Comparison of ENCODE assay signal across 20 cellular contexts in the genomic region with DNA sequence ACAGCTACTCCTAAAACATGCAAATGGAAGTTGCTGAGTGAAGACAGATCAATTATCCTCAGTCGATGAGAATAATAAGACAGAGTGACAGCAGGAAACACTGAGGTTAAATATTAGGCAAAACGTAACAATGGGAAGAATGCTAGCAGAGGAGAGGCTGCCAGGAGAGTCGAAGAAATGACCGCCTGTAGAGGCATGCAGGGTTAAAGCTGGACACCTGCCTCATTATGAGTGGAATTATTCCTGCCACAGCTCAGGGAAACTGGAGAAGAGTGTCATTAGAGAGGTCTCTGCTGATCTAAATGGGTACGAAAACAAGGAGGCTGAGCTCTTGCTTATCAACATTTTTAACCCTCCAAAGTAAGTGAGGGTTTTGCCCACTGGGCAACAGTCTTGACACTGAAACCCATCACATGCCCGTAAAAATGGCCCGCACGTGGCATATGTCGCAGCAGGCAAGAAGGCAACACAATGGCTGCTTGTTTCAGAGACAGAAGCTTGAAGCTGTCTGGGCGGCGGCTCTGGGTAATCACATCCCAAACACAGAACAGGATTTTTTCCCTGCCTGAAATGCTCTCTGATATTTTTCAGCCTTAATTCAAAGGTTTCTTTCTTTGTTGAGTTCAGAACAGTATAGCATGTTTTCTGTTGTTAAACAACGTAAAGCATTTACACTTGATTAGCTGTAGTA.
DNase-seq lines count a peak whose midpoint lies in the region; ATAC-seq lines count a peak whose summit lies in the region.
"Had no signal": no experiment of that assay in that cellular context is flagged by ENCODE, and none has a peak within 500 bp of the region (broad histone marks: within the 10 kb centered on the region; RNA-seq: fewer than 3 reads in every experiment).

No MANE protein-coding gene starts in this region.

- DNase-seq in NCI-H146 treated with DMSO at 0.1 percent for 48 hours (lab: John Stamatoyannopoulos, UW; ENCODE audit: unreplicated experiment) (peak; percentile 35), inferior parietal cortex (ENCODE audit: extremely low spot score) (peak; percentile 71), putamen (ENCODE audit: low spot score) (peak; percentile 83), hepatic stellate cell (ENCODE audit: low spot score) (no peak), NCI-H1048 (lab: John Stamatoyannopoulos, UW) (no peak)
- DNase-seq in activated T-cell treated with anti-CD3 and anti-CD28 coated beads, Interleukin-2, amount 50 U/mL, for 4 hours: no peak
- DNase-seq: activated CD8-positive, alpha-beta T cell treated with anti-CD3 and anti-CD28 coated beads, Interleukin-2, amount 10 ng/mL, durations not matched to agents 7 days and 5 days; activated effector memory CD4-positive, alpha-beta T cell treated with Interleukin-2 at 50 U/mL for 16 hours; brain microvascular endothelial cell; EL; HCEC 1CT; KBM-7; NCI-H2081 treated with DMSO at 0.1 percent for 48 hours; upper lobe of right lung had no signal

- no peak for ATAC-seq in activated T-cell treated with anti-CD3 and anti-CD28 coated beads, Interleukin-2, amount 50 U/mL, for 4 hours
- ATAC-seq in GM21717 (IDR thresholded peaks at IDR 0.05; ENCODE audit: unreplicated experiment): no peak
- ATAC-seq: activated CD8-positive, alpha-beta T cell treated with anti-CD3 and anti-CD28 coated beads, Interleukin-2, amount 10 ng/mL, durations not matched to agents 7 days and 5 days; GM12878; SK-N-SH treated with all-trans-retinoic acid at 6 μM for 48 hours; upper lobe of right lung had no signal

- no peaks in the 10 kb centered on the region for H3K9me3 Mint-ChIP-seq in activated T-cell treated with anti-CD3 and anti-CD28 coated beads, Interleukin-2, amount 50 U/mL, for 4 hours

- H3K4me3 Mint-ChIP-seq in activated T-cell treated with anti-CD3 and anti-CD28 coated beads, Interleukin-2, amount 50 U/mL, for 4 hours: no peak overlapping the region
- H3K4me3 Mint-ChIP-seq: activated CD8-positive, alpha-beta T cell treated with anti-CD3 and anti-CD28 coated beads, Interleukin-2, amount 10 ng/mL, durations not matched to agents 7 days and 5 days; B cell had no signal

- no peaks in the 10 kb centered on the region for H3K27me3 Mint-ChIP-seq in activated T-cell treated with anti-CD3 and anti-CD28 coated beads, Interleukin-2, amount 50 U/mL, for 4 hours (ENCODE audit: low read depth)
- H3K27me3 Mint-ChIP-seq: B cell had no signal

- H3K27ac ChIP-seq in angular gyrus (ENCODE audit: low read depth, low read length): peak overlapping the region; percentile 90
- H3K27ac ChIP-seq: brain microvascular endothelial cell, parathyroid adenoma, upper lobe of right lung had no signal

- peaks cover 29% of the 10 kb centered on the region for H3K36me3 Mint-ChIP-seq in activated T-cell treated with anti-CD3 and anti-CD28 coated beads, Interleukin-2, amount 50 U/mL, for 4 hours (ENCODE audit: insufficient read depth)

- H3K4me1 Mint-ChIP-seq in activated T-cell treated with anti-CD3 and anti-CD28 coated beads, Interleukin-2, amount 50 U/mL, for 4 hours (ENCODE audit: low read depth): no peaks in the 10 kb centered on the region
- H3K4me1 Mint-ChIP-seq: B cell had no signal

Comparison
In these comparisons a context has a peak if more than half of its experiments do, and no peak if none do; other contexts are left out.
1. DNase-seq: peak in NCI-H146 treated with DMSO at 0.1 percent for 48 hours (single experiment), inferior parietal cortex (single experiment) and putamen (single experiment); none in hepatic stellate cell (single experiment), activated T-cell treated with anti-CD3 and anti-CD28 coated beads, Interleukin-2, amount 50 U/mL, for 4 hours (single experiment) and NCI-H1048 (single experiment).